In the genomic region with DNA sequence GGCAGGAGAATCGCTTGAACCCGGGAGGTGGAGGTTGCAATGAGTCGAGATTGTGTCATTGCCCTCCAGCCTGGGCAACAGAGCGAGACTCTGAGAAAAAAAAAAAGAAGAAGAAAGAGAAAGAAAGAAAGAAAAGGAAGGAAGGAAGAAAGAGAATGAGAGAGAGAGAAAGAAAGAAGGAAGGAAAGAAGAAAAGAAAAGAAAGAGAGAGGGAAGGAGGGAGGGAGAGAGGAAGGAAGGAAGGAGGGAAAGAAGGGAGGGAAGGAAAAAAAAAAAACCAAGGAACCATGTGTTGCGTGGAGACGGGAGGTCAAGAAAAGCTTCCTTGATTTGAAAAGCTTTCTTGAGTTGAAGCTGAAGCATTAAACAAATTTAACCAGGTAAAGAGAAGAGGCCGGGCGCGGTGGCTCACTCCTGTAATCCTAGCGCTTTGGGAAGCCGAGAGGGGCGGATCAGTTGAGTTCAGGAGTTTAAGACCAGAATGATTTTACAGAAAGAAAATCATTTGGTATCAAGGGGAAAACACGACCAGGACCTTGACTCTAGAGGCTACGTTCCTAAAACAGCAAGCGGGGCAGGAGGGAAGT, we compare ENCODE assay signal across 8 cellular contexts.
DNase-seq lines count a peak whose midpoint lies in the region; ATAC-seq and TF ChIP-seq lines count a peak whose summit lies in the region.

No MANE protein-coding gene starts in this region.

- H3K4me1 ChIP-seq in CD4-positive, CD25-positive, alpha-beta regulatory T cell (ENCODE audit: control insufficient read depth, insufficient read depth, low read length, poor library complexity, severe bottlenecking) = peaks cover 25% of the 10 kb centered on the region
- H3K4me1 ChIP-seq in colonic mucosa = no peaks in the 10 kb centered on the region
- H3K4me1 ChIP-seq in naive thymus-derived CD4-positive, alpha-beta T cell (ENCODE audit: control insufficient read depth in 2 of 2, insufficient read depth in 2 of 2, low read length in 2 of 2) = peaks cover 12% of the 10 kb centered on the region in 2 donors

- H3K27me3 Mint-ChIP-seq in CD4-positive, CD25-positive, alpha-beta regulatory T cell = peaks cover 12% of the 10 kb centered on the region
- peaks cover 0 to 6% (median 0%) of the 10 kb centered on the region in 5 donors for H3K27me3 Mint-ChIP-seq in naive thymus-derived CD4-positive, alpha-beta T cell

- POLR2A ChIA-PET in naive thymus-derived CD4-positive, alpha-beta T cell (lab: Charles Lee) = interaction anchor here (0.8 to 23.3 kb wide), 12 partner anchors 12 to 1131 kb away, joined by 3 to 795 read pairs (median 6); a partner anchor contains a TSS

- intact Hi-C loops in colonic mucosa (cut with DNase I) = no loop called here
- intact Hi-C loops in naive thymus-derived CD4-positive, alpha-beta T cell (cut with micrococcal nuclease) = loop anchor here in 1 of 2 donors (1.0 to 5.0 kb wide), 3 partner anchors 10 to 596 kb away; a partner anchor contains a TSS

- no peak overlapping the region for H3K27ac ChIP-seq in CD4-positive, CD25-positive, alpha-beta regulatory T cell (ENCODE audit: insufficient read depth, low read length, poor library complexity, severe bottlenecking)
- peak overlapping the region; percentile 1 for H3K27ac ChIP-seq in colonic mucosa
- H3K27ac ChIP-seq in naive thymus-derived CD4-positive, alpha-beta T cell (ENCODE audit: low read depth, low read length) = peak overlapping the region; percentile 54

- H3K27ac Mint-ChIP-seq in CD4-positive, CD25-positive, alpha-beta regulatory T cell = peak overlapping the region in 2 of 3 donors; percentile 79 to 86
- peak overlapping the region; percentile 80 to 96 (median 92) for H3K27ac Mint-ChIP-seq in naive thymus-derived CD4-positive, alpha-beta T cell

- H3K4me3 ChIP-seq in CD4-positive, CD25-positive, alpha-beta regulatory T cell (ENCODE audit: low read depth, low read length) = peak overlapping the region; percentile 82
- H3K4me3 ChIP-seq in colonic mucosa = peak overlapping the region; percentile 37
- H3K4me3 ChIP-seq in naive thymus-derived CD4-positive, alpha-beta T cell (ENCODE audit: low read length) = peak overlapping the region; percentile 76

- no peaks in the 10 kb centered on the region for H3K27me3 ChIP-seq in CD4-positive, CD25-positive, alpha-beta regulatory T cell (ENCODE audit: control insufficient read depth, insufficient read depth, low read length)
- no peaks in the 10 kb centered on the region for H3K27me3 ChIP-seq in colonic mucosa
- no peaks in the 10 kb centered on the region for H3K27me3 ChIP-seq in naive thymus-derived CD4-positive, alpha-beta T cell (ENCODE audit: control insufficient read depth in 2 of 2, insufficient read depth in 2 of 2, low read length in 2 of 2)

- H3K36me3 ChIP-seq in CD4-positive, CD25-positive, alpha-beta regulatory T cell (ENCODE audit: control insufficient read depth, insufficient read depth, low read length) = no peaks in the 10 kb centered on the region
- no peaks in the 10 kb centered on the region for H3K36me3 ChIP-seq in colonic mucosa
- H3K36me3 ChIP-seq in naive thymus-derived CD4-positive, alpha-beta T cell (ENCODE audit: control insufficient read depth in 2 of 3, insufficient read depth in 3 of 3, low read length in 3 of 3) = no peaks in the 10 kb centered on the region

- peak overlapping the region; percentile 80 to 90 (median 82) for H3K4me3 Mint-ChIP-seq in CD4-positive, CD25-positive, alpha-beta regulatory T cell
- peak overlapping the region; percentile 82 to 94 (median 87) for H3K4me3 Mint-ChIP-seq in naive thymus-derived CD4-positive, alpha-beta T cell

- no peak for ATAC-seq in CD4-positive, CD25-positive, alpha-beta regulatory T cell (ENCODE audit: low read depth in 2 of 2)
- no peak for ATAC-seq in naive thymus-derived CD4-positive, alpha-beta T cell
- ATAC-seq in HG03196 (IDR thresholded peaks at IDR 0.05; ENCODE audit: unreplicated experiment) (no peak), HG03520 (IDR thresholded peaks at IDR 0.05; ENCODE audit: unreplicated experiment) (no peak), GM19452 (IDR thresholded peaks at IDR 0.05; ENCODE audit: unreplicated experiment) (no peak)

- H3K9me3 ChIP-seq in CD4-positive, CD25-positive, alpha-beta regulatory T cell (ENCODE audit: control insufficient read depth in 2 of 2, low read length in 2 of 2) = no peaks in the 10 kb centered on the region
- H3K9me3 ChIP-seq in colonic mucosa = no peaks in the 10 kb centered on the region
- no peaks in the 10 kb centered on the region for H3K9me3 ChIP-seq in naive thymus-derived CD4-positive, alpha-beta T cell (ENCODE audit: control insufficient read depth in 2 of 3, low read length in 3 of 3)

- TF ChIP-seq CTCF in colonic mucosa (IDR thresholded peaks at IDR 0.05) = no peak

- peaks cover 22 to 42% (median 32%) of the 10 kb centered on the region in 4 donors for H3K4me1 Mint-ChIP-seq in CD4-positive, CD25-positive, alpha-beta regulatory T cell
- H3K4me1 Mint-ChIP-seq in naive thymus-derived CD4-positive, alpha-beta T cell = peaks cover 29 to 47% (median 43%) of the 10 kb centered on the region in 7 donors

- H3K36me3 Mint-ChIP-seq in CD4-positive, CD25-positive, alpha-beta regulatory T cell = no peaks in the 10 kb centered on the region
- H3K36me3 Mint-ChIP-seq in naive thymus-derived CD4-positive, alpha-beta T cell = peaks cover 0 to 4% (median 0%) of the 10 kb centered on the region in 5 donors

- peak overlapping the region; percentile 62 to 84 for H3K9ac ChIP-seq in colonic mucosa (ENCODE audit: low read depth in 2 of 2, low read length in 2 of 2)

- H3K9me3 Mint-ChIP-seq in CD4-positive, CD25-positive, alpha-beta regulatory T cell = peaks cover 0 to 2% (median 0%) of the 10 kb centered on the region in 7 donors
- H3K9me3 Mint-ChIP-seq in naive thymus-derived CD4-positive, alpha-beta T cell = peaks cover 0 to 8% (median 0%) of the 10 kb centered on the region in 11 donors

- CTCF ChIA-PET in naive thymus-derived CD4-positive, alpha-beta T cell (lab: Charles Lee) = interaction anchor here (0.6 to 4.3 kb wide), 6 partner anchors 10 to 1709 kb away, joined by 3 to 19 read pairs (median 4); a partner anchor contains a TSS

- no peak for DNase-seq in CD4-positive, CD25-positive, alpha-beta regulatory T cell
- peak; percentile 24 for DNase-seq in HT1080 (ENCODE audit: low read depth)
- no peak for DNase-seq in colonic mucosa
- DNase-seq in naive thymus-derived CD4-positive, alpha-beta T cell = no peak
- DNase-seq in NOMO-1 treated with DMSO at 0.1 percent for 48 hours (lab: John Stamatoyannopoulos, UW; ENCODE audit: unreplicated experiment) = no peak
